In genomic region chr7:27156901-27157716, GRCh38 we compare ENCODE assay signal across 8 cellular contexts. TPM values are rescaled to one million over a fixed set of nuclear protein-coding genes. Genes with fewer than 3 reads are reported as not detected.
DNase-seq lines count a peak whose midpoint lies in the region; ATAC-seq and TF ChIP-seq lines count a peak whose summit lies in the region.
"Had no signal": no experiment of that assay in that cellular context is flagged by ENCODE, and none has a peak within 500 bp of the region (broad histone marks: within the 10 kb centered on the region; RNA-seq: fewer than 3 reads in every experiment).

No MANE protein-coding gene starts in this region.

- intact Hi-C loops in CD4-positive, alpha-beta memory T cell (cut with micrococcal nuclease): no loop called here
- intact Hi-C loops in activated B cell treated with CpG ODN at 0.5 μM for 24 hours (cut with micrococcal nuclease): loop anchor here (1.0 to 2.0 kb wide), 2 partner anchors 8 to 92 kb away; partner anchors contain the start of gene HOXA9

- H3K4me3 Mint-ChIP-seq in CD4-positive, alpha-beta memory T cell: peak overlapping the region in 6 of 8 donors; percentile 27 to 76 (median 39)
- H3K4me3 Mint-ChIP-seq in activated B cell treated with CpG ODN at 0.5 μM for 24 hours: peak overlapping the region; percentile 46

- H3K36me3 Mint-ChIP-seq in CD4-positive, alpha-beta memory T cell: peaks cover 0 to 3% of the 10 kb centered on the region in 2 donors
- H3K36me3 Mint-ChIP-seq in activated B cell treated with CpG ODN at 0.5 μM for 24 hours (ENCODE audit: low read depth): no peaks in the 10 kb centered on the region

- peaks cover 85% of the 10 kb centered on the region for H3K27me3 ChIP-seq in CD4-positive, alpha-beta memory T cell (ENCODE audit: insufficient read depth, low read length)
- H3K27me3 ChIP-seq in muscle layer of colon (ENCODE audit: control insufficient read depth in 1 of 2, insufficient read depth in 2 of 2, low read length in 2 of 2): peaks cover 0 to 19% of the 10 kb centered on the region in 2 donors

- TF ChIP-seq CTCF in activated B cell treated with CpG ODN at 0.5 μM for 24 hours (IDR thresholded peaks at IDR 0.05): no peak

- H3K4me1 Mint-ChIP-seq in CD4-positive, alpha-beta memory T cell: peaks cover 25 to 74% (median 39%) of the 10 kb centered on the region in 4 donors
- peaks cover 40% of the 10 kb centered on the region for H3K4me1 Mint-ChIP-seq in activated B cell treated with CpG ODN at 0.5 μM for 24 hours

- no peaks in the 10 kb centered on the region for H3K36me3 ChIP-seq in CD4-positive, alpha-beta memory T cell (ENCODE audit: insufficient read depth, low read length)
- no peaks in the 10 kb centered on the region for H3K36me3 ChIP-seq in muscle layer of colon (ENCODE audit: insufficient read depth, low read length)

- H3K9ac ChIP-seq in muscle layer of colon (ENCODE audit: low read length): no peak overlapping the region

- peak overlapping the region in 5 of 7 donors; percentile 38 to 88 (median 75) for H3K27ac Mint-ChIP-seq in CD4-positive, alpha-beta memory T cell
- H3K27ac Mint-ChIP-seq in activated B cell treated with CpG ODN at 0.5 μM for 24 hours: peak overlapping the region; percentile 72

- ATAC-seq in activated B cell treated with CpG ODN at 0.5 μM for 24 hours (ENCODE audit: low read depth) (no peak), HG03045 (IDR thresholded peaks at IDR 0.05; ENCODE audit: unreplicated experiment) (no peak)

- no peak overlapping the region for H3K27ac ChIP-seq in CD4-positive, alpha-beta memory T cell (ENCODE audit: low read depth, low read length)
- peak overlapping the region; percentile 98 for H3K27ac ChIP-seq in muscle layer of colon (ENCODE audit: low read depth, low read length)
- H3K27ac ChIP-seq: HL-60 had no signal

- POLR2A ChIA-PET in CD4-positive, alpha-beta memory T cell (lab: Charles Lee; ENCODE audit: partially characterized antibody): interaction anchor here (0.8 to 1.1 kb wide), 2 partner anchors 16 to 20 kb away, joined by 3 read pairs; no protein-coding TSS in a partner anchor
- POLR2A ChIA-PET in activated B cell treated with CpG ODN at 0.5 μM for 24 hours (lab: Charles Lee): interaction anchor here (0.8 kb wide), 1 partner anchor 44 kb away, joined by 3 read pairs; no protein-coding TSS in a partner anchor

- H3K9me3 Mint-ChIP-seq in CD4-positive, alpha-beta memory T cell: peaks cover 0 to 41% (median 0%) of the 10 kb centered on the region in 8 donors
- no peaks in the 10 kb centered on the region for H3K9me3 Mint-ChIP-seq in activated B cell treated with CpG ODN at 0.5 μM for 24 hours

- no peak for DNase-seq in CD4-positive, alpha-beta memory T cell
- DNase-seq in activated B cell treated with CpG ODN at 0.5 μM for 24 hours (no peak), anterior cingulate cortex (lab: John Stamatoyannopoulos, UW) (no peak)
- DNase-seq in NK-92 treated with Interleukin-12 subunit alpha and Interleukin-12 subunit beta, amount 100 ng/mL, for 24 hours (lab: John Stamatoyannopoulos, UW): no peak
- DNase-seq: stimulated activated CD4-positive, alpha-beta T cell treated with anti-CD3 and anti-CD28 coated beads, Interleukin-4, amount 100 ng/mL, for 24 hours had no signal

- H3K4me1 ChIP-seq in CD4-positive, alpha-beta memory T cell (ENCODE audit: insufficient read depth, low read length): peaks cover 47% of the 10 kb centered on the region
- peaks cover 32% of the 10 kb centered on the region for H3K4me1 ChIP-seq in muscle layer of colon (ENCODE audit: insufficient read depth, low read length)

- H3K27me3 Mint-ChIP-seq in CD4-positive, alpha-beta memory T cell: peaks cover 67 to 72% of the 10 kb centered on the region in 2 donors
- H3K27me3 Mint-ChIP-seq in activated B cell treated with CpG ODN at 0.5 μM for 24 hours: peaks cover 77% of the 10 kb centered on the region

- CTCF ChIA-PET in CD4-positive, alpha-beta memory T cell (lab: Charles Lee; ENCODE audit: partially characterized antibody): interaction anchor here (0.9 to 1.5 kb wide), 7 partner anchors 10 to 788 kb away, joined by 3 to 6 read pairs (median 3); partner anchors contain the start of genes HOXA10 and HOXA6
- CTCF ChIA-PET in activated B cell treated with CpG ODN at 0.5 μM for 24 hours (lab: Charles Lee): interaction anchor here (1.0 kb wide), 2 partner anchors 470 to 475 kb away, joined by 3 to 4 read pairs; no protein-coding TSS in a partner anchor

- H3K9me3 ChIP-seq in CD4-positive, alpha-beta memory T cell (ENCODE audit: control insufficient read depth in 1 of 2, low read length in 2 of 2): no peaks in the 10 kb centered on the region
- no peaks in the 10 kb centered on the region for H3K9me3 ChIP-seq in muscle layer of colon (ENCODE audit: low read length)

- no peak overlapping the region for H3K4me3 ChIP-seq in CD4-positive, alpha-beta memory T cell (ENCODE audit: low read length in 2 of 2)
- peak overlapping the region; percentile 82 to 96 for H3K4me3 ChIP-seq in muscle layer of colon (ENCODE audit: low read depth in 1 of 2, low read length in 2 of 2)

RNA-seq across cellular contexts. Expression of gene HOXA7, which starts 0.6 kb away (rescaled TPM):
- total RNA-seq in CD4-positive, alpha-beta memory T cell: not detected
- not detected for polyA plus RNA-seq in CD4-positive, alpha-beta memory T cell
- not detected in 2 replicates for total RNA-seq in activated B cell treated with CpG ODN at 0.5 μM for 24 hours

RNA-seq across cellular contexts. Expression of gene HOXA3, which starts 4.7 kb away (rescaled TPM):
- total RNA-seq in CD4-positive, alpha-beta memory T cell: not detected
- polyA plus RNA-seq in CD4-positive, alpha-beta memory T cell: under 1 TPM in 1 of 2 donors, not detected in 1; 0.07 TPM
- total RNA-seq in activated B cell treated with CpG ODN at 0.5 μM for 24 hours: not detected in 2 replicates

RNA-seq across cellular contexts. Expression of gene HOXA9, which starts 8.2 kb away (rescaled TPM):
- total RNA-seq in CD4-positive, alpha-beta memory T cell: not detected
- not detected for polyA plus RNA-seq in CD4-positive, alpha-beta memory T cell
- not detected in 2 replicates for total RNA-seq in activated B cell treated with CpG ODN at 0.5 μM for 24 hours

RNA-seq across cellular contexts. Expression of gene HOXA6, which starts 9.5 kb away (rescaled TPM):
- not detected for total RNA-seq in CD4-positive, alpha-beta memory T cell
- not detected for polyA plus RNA-seq in CD4-positive, alpha-beta memory T cell
- not detected in 2 replicates for total RNA-seq in activated B cell treated with CpG ODN at 0.5 μM for 24 hours

RNA-seq across cellular contexts. Expression of gene HOXA5, which starts 13.6 kb away (rescaled TPM):
- total RNA-seq in CD4-positive, alpha-beta memory T cell: not detected
- not detected for polyA plus RNA-seq in CD4-positive, alpha-beta memory T cell
- not detected in 2 replicates for total RNA-seq in activated B cell treated with CpG ODN at 0.5 μM for 24 hours

Comparison
In these comparisons a context has a peak if more than half of its experiments do, and no peak if none do; other contexts are left out.
1. H3K4me3 ChIP-seq: peak in muscle layer of colon (2 of 2); none in CD4-positive, alpha-beta memory T cell (0 of 2).